Comparison of ENCODE assay signal across 9 cellular contexts in the genomic region with DNA sequence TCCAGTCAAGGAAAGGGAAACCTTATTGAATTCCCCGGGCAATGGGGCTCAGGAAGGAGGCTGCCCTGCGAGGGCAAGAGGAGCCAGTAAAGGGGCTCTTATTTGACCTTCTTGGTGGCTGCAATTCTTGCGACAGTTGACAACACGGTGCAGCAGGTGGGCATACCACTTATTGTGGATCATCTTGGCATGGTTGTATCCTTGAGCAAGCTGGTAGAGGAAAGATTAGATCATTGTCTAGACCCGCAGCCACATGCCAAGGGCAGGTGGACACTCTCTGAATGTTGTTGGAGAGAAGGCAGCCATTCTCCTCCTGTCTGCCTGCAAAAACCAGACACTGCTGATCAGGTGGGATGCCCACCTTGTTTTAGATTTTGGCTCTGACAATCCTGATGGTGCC.
"Had no signal": no experiment of that assay in that cellular context is flagged by ENCODE, and none has a peak within 500 bp of the region (broad histone marks: within the 10 kb centered on the region; RNA-seq: fewer than 3 reads in every experiment).

No MANE protein-coding gene starts in this region.

- H2AFZ ChIP-seq: GM23248 had no signal

- FAIRE-seq: H1, H54, HTR-8/SVneo, K562 had no signal

- H3K4me3 ChIP-seq: GM23248, K562 had no signal

- H3K27ac ChIP-seq: GM23248 had no signal

- DNase-seq: GM23248, H9, HCEC 1CT, IMR-90, KG1 had no signal

- ATAC-seq: K562 had no signal
